8 cellular contexts compared by ENCODE assay signal in the genomic region with DNA sequence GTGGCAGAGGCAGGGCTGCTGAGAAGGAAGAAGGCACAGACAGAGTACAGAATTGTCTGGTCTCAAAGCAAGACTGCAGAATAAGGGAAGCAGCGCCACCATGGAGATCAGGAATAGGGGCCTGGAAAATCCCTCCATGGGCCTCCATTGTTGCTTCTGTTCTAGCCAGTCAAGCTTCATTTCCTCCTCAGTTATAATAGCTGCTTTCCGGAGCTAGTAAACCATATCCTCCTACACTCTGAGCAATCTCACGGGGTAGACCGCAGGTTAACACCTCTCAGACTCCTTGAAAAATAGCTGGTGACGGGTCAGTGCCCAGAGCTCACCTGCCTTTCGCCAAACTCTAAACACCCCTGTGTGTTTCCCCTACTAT. TPM values are rescaled to one million over a fixed set of nuclear protein-coding genes. Genes with fewer than 3 reads are reported as not detected.
DNase-seq lines count a peak whose midpoint lies in the region; ATAC-seq and TF ChIP-seq lines count a peak whose summit lies in the region.

No MANE protein-coding gene starts in this region.

- H2BK15ac ChIP-seq in H9 (ENCODE audit: low read depth, low read length), result no peak overlapping the region

- no peaks in the 10 kb centered on the region for H3K9me3 Mint-ChIP-seq in H9
- no peaks in the 10 kb centered on the region for H3K9me3 Mint-ChIP-seq in activated naive CD8-positive, alpha-beta T cell treated with anti-CD3 and anti-CD28 coated beads, Interleukin-2, amount 50 U/mL, for 24 hours

- H2BK5ac ChIP-seq in H9 (ENCODE audit: insufficient read length, low read length), result no peak overlapping the region

- H3K79me2 ChIP-seq in H9 (ENCODE audit: insufficient read depth, low read length), result no peaks in the 10 kb centered on the region

- H3K27ac ChIP-seq in H9 (ENCODE audit: insufficient read length, low read depth, low read length) (no peak overlapping the region), psoas muscle (peak overlapping the region; percentile 50)

- H3K4me2 ChIP-seq in H9 (ENCODE audit: insufficient read depth, insufficient read length, low read length), result no peak overlapping the region

- no peak overlapping the region for H4K8ac ChIP-seq in H9 (replicated peaks; ENCODE audit: insufficient read length, low read depth, low read length)

- no peak overlapping the region for H2BK120ac ChIP-seq in H9 (ENCODE audit: low read depth, low read length, poor library complexity, severe bottlenecking)

- H4K91ac ChIP-seq in H9 (ENCODE audit: insufficient read length, low read depth, low read length), result no peak overlapping the region

- H3T11ph ChIP-seq in H9 (ENCODE audit: low read length), result no peak overlapping the region

- no peak overlapping the region for H3K14ac ChIP-seq in H9 (ENCODE audit: insufficient read depth, low read length)

- peak overlapping the region in 1 of 3 experiments; percentile 69; a peak in 3 of 7 replicates for H3K27ac Mint-ChIP-seq in H9
- peak overlapping the region; percentile 88 for H3K27ac Mint-ChIP-seq in activated naive CD8-positive, alpha-beta T cell treated with anti-CD3 and anti-CD28 coated beads, Interleukin-2, amount 50 U/mL, for 24 hours

- no peaks in the 10 kb centered on the region for H3K36me3 Mint-ChIP-seq in H9 (ENCODE audit: insufficient read depth in 1 of 3, low read depth in 3 of 3)
- peaks cover 3% of the 10 kb centered on the region for H3K36me3 Mint-ChIP-seq in activated naive CD8-positive, alpha-beta T cell treated with anti-CD3 and anti-CD28 coated beads, Interleukin-2, amount 50 U/mL, for 24 hours (ENCODE audit: low read depth)

- no peak overlapping the region for H3K23ac ChIP-seq in H9 (ENCODE audit: insufficient read length, low read depth, low read length)

- no peaks in the 10 kb centered on the region for H3K9me3 ChIP-seq in H9 (ENCODE audit: control insufficient read depth, low read depth, low read length)
- H3K9me3 ChIP-seq in psoas muscle, result peaks cover 5% of the 10 kb centered on the region

- peaks cover 2% of the 10 kb centered on the region for H4K20me1 ChIP-seq in H9 (ENCODE audit: control insufficient read depth, insufficient read depth, insufficient read length)

- no peak overlapping the region for H3K4me3 ChIP-seq in psoas muscle

- no peak overlapping the region for H3K4ac ChIP-seq in H9 (ENCODE audit: low read depth, low read length)

- H4K5ac ChIP-seq in H9 (ENCODE audit: insufficient read length, low read depth, low read length), result no peak overlapping the region

- TF ChIP-seq CTCF in H9 (conservative IDR thresholded peaks at IDR 0.05) (no peak), psoas muscle (IDR thresholded peaks at IDR 0.05) (no peak)

- H3K27me3 ChIP-seq in H9 (ENCODE audit: insufficient read depth, low read length) (no peaks in the 10 kb centered on the region), psoas muscle (ENCODE audit: insufficient read depth in 3 of 3, low read length in 2 of 3) (no peaks in the 10 kb centered on the region)

- no peak overlapping the region for H3K9ac ChIP-seq in H9 (ENCODE audit: extremely low read depth, insufficient read length, low read length)

- H2BK20ac ChIP-seq in H9 (ENCODE audit: low read depth, low read length, poor library complexity, severe bottlenecking), result no peak overlapping the region

- H3K79me1 ChIP-seq in H9 (ENCODE audit: insufficient read depth, low read depth, low read length, poor library complexity, severe bottlenecking), result no peaks in the 10 kb centered on the region

- peaks cover 9 to 12% of the 10 kb centered on the region in 2 experiments for H3K4me1 Mint-ChIP-seq in H9
- H3K4me1 Mint-ChIP-seq in activated naive CD8-positive, alpha-beta T cell treated with anti-CD3 and anti-CD28 coated beads, Interleukin-2, amount 50 U/mL, for 24 hours, result peaks cover 62% of the 10 kb centered on the region

- H2AFZ ChIP-seq in H9 (ENCODE audit: low read length), result peak overlapping the region; percentile 87

- H3K56ac ChIP-seq in H9 (ENCODE audit: insufficient read length, low read depth, low read length), result no peak overlapping the region

- no peak overlapping the region for H3K4me3 Mint-ChIP-seq in H9
- peak overlapping the region; percentile 83 for H3K4me3 Mint-ChIP-seq in activated naive CD8-positive, alpha-beta T cell treated with anti-CD3 and anti-CD28 coated beads, Interleukin-2, amount 50 U/mL, for 24 hours

- no peaks in the 10 kb centered on the region for H3K36me3 ChIP-seq in psoas muscle (ENCODE audit: insufficient read depth in 1 of 2, low read depth in 1 of 2)

- no peaks in the 10 kb centered on the region for H3K4me1 ChIP-seq in H9 (ENCODE audit: insufficient read depth, low read length)
- peaks cover 4% of the 10 kb centered on the region for H3K4me1 ChIP-seq in psoas muscle

- intact Hi-C loops in psoas muscle (cut with DNase I), result loop anchor here in 1 of 2 donors (5.0 kb wide), 1 partner anchor 49 kb away; no protein-coding TSS in a partner anchor

- no peak overlapping the region for H2BK12ac ChIP-seq in H9 (ENCODE audit: insufficient read length, low read depth, low read length)

- no peak overlapping the region for H2AK5ac ChIP-seq in H9 (ENCODE audit: insufficient read length, low read length)

- H3K27me3 Mint-ChIP-seq in H9 (ENCODE audit: low read depth), result peaks cover 11% of the 10 kb centered on the region
- no peaks in the 10 kb centered on the region for H3K27me3 Mint-ChIP-seq in activated naive CD8-positive, alpha-beta T cell treated with anti-CD3 and anti-CD28 coated beads, Interleukin-2, amount 50 U/mL, for 24 hours

- H3K18ac ChIP-seq in H9 (ENCODE audit: insufficient read length, low read depth, low read length), result no peak overlapping the region

- DNase-seq in H9, result no peak
- DNase-seq in NOMO-1 treated with dmso at 0.1 percent for 144 hours (lab: John Stamatoyannopoulos, UW; ENCODE audit: unreplicated experiment), result peak; percentile 63
- DNase-seq in activated naive CD8-positive, alpha-beta T cell treated with anti-CD3 and anti-CD28 coated beads, Interleukin-2, amount 50 U/mL, for 24 hours, result peak; percentile 55
- no peak for DNase-seq in psoas muscle
- no peak for DNase-seq in NCI-H446 treated with DMSO at 0.1 percent for 48 hours (lab: John Stamatoyannopoulos, UW)
- no peak for DNase-seq in NCI-H2107 treated with DMSO at 0.1 percent for 48 hours (lab: John Stamatoyannopoulos, UW; ENCODE audit: unreplicated experiment)
- DNase-seq in NCI-H1930 (lab: John Stamatoyannopoulos, UW), result no peak

- no CpG with 5 or more reads among the region's 6 CpGs for WGBS in H9 (ENCODE audit: extremely low coverage, insufficient read length, low lambda C conversion rate)
- 59 to 70% (median 66%) methylated on average over 6 of the region's 6 CpGs for WGBS in psoas muscle, 3 donors

- H3K23me2 ChIP-seq in H9 (ENCODE audit: insufficient read length, low read depth, low read length, poor library complexity, severe bottlenecking), result no peaks in the 10 kb centered on the region

- ATAC-seq in GM18502 (IDR thresholded peaks at IDR 0.05; ENCODE audit: poor library complexity, unreplicated experiment) (peak; percentile 54), psoas muscle (peak in 2 of 4 donors; percentile 23 to 25)
- peak; percentile 76 for ATAC-seq in activated naive CD8-positive, alpha-beta T cell treated with anti-CD3 and anti-CD28 coated beads, Interleukin-2, amount 50 U/mL, for 24 hours

RNA-seq across cellular contexts. Expression of gene HLA-DMB, which starts 0.6 kb away (rescaled TPM):
- total RNA-seq in H9 (2021) (1.5 and 1.7 TPM in 2 replicates), psoas muscle (1 to 10 TPM; 1.4 to 7.6 (median 3.6) TPM)
- 1 to 10 TPM; 2.8 to 3.1 (median 2.9) TPM for polyA plus RNA-seq in psoas muscle

RNA-seq across cellular contexts. Expression of gene HLA-DMA, which starts 11.5 kb away (rescaled TPM):
- 6.6 and 7.5 TPM in 2 replicates for total RNA-seq in H9 (2021)
- total RNA-seq in psoas muscle, result 10 to 100 TPM in 2 of 4 donors, 1 to 10 TPM in 2; 3.2 to 12.0 (median 9.4) TPM
- polyA plus RNA-seq in psoas muscle, result 1 to 10 TPM; 6.3 to 7.4 (median 7.1) TPM

RNA-seq across cellular contexts. Expression of gene BRD2, which starts 27.0 kb away (rescaled TPM):
- total RNA-seq in H9 (2021), result 244 and 252 TPM in 2 replicates
- total RNA-seq in psoas muscle, result 100 to 1,000 TPM in 3 of 4 donors, 10 to 100 TPM in 1; 70.0 to 135 (median 115) TPM
- 10 to 100 TPM; 62.2 to 93.0 (median 64.4) TPM for polyA plus RNA-seq in psoas muscle

Comparison
In these comparisons a context has a peak if more than half of its experiments do, and no peak if none do; other contexts are left out.
1. DNase-seq: peak in NOMO-1 treated with dmso at 0.1 percent for 144 hours (single experiment) and activated naive CD8-positive, alpha-beta T cell treated with anti-CD3 and anti-CD28 coated beads, Interleukin-2, amount 50 U/mL, for 24 hours (single experiment); none in H9 (single experiment), psoas muscle (0 of 2), NCI-H446 treated with DMSO at 0.1 percent for 48 hours (single experiment), NCI-H2107 treated with DMSO at 0.1 percent for 48 hours (single experiment) and NCI-H1930 (0 of 2).